Comparison of ENCODE assay signal across 10 cellular contexts in genomic region chr1:27637052-27637451, GRCh38. TPM values are rescaled to one million over a fixed set of nuclear protein-coding genes. Genes with fewer than 3 reads are reported as not detected.
DNase-seq lines count a peak whose midpoint lies in the region; ATAC-seq and TF ChIP-seq lines count a peak whose summit lies in the region.
"Had no signal": no experiment of that assay in that cellular context is flagged by ENCODE, and none has a peak within 500 bp of the region (broad histone marks: within the 10 kb centered on the region; RNA-seq: fewer than 3 reads in every experiment).

No MANE protein-coding gene starts in this region.

- DNase-seq in activated CD8-positive, alpha-beta memory T cell treated with anti-CD3 and anti-CD28 coated beads for 24 hours, result peak; percentile 73
- no peak for DNase-seq in activated CD8-positive, alpha-beta memory T cell treated with anti-CD3 and anti-CD28 coated beads, Interleukin-2, amount 50 U/mL, for 48 hours
- peak; percentile 62 for DNase-seq in activated naive CD8-positive, alpha-beta T cell treated with anti-CD3 and anti-CD28 coated beads for 36 hours
- peak; percentile 30 to 43 (median 38) for DNase-seq in stimulated activated CD4-positive, alpha-beta T cell treated with anti-CD3 and anti-CD28 coated beads, TNF-alpha, amount 100 ng/mL, for 24 hours (ENCODE audit: low read depth in 3 of 3)
- no peak for DNase-seq in thyroid gland
- no peak for DNase-seq in osteocyte (ENCODE audit: extremely low spot score, unreplicated experiment)
- DNase-seq: MM.1S, NCI-H82 had no signal

- no peaks in the 10 kb centered on the region for H3K36me3 Mint-ChIP-seq in activated naive CD8-positive, alpha-beta T cell treated with anti-CD3 and anti-CD28 coated beads for 36 hours
- no peaks in the 10 kb centered on the region for H3K36me3 Mint-ChIP-seq in osteocyte (ENCODE audit: unreplicated experiment)

- no peak overlapping the region for H3K4me3 Mint-ChIP-seq in activated naive CD8-positive, alpha-beta T cell treated with anti-CD3 and anti-CD28 coated beads for 36 hours
- no peak overlapping the region for H3K4me3 Mint-ChIP-seq in osteocyte (ENCODE audit: unreplicated experiment)

- H3K9me3 Mint-ChIP-seq in activated naive CD8-positive, alpha-beta T cell treated with anti-CD3 and anti-CD28 coated beads for 36 hours, result no peaks in the 10 kb centered on the region
- no peaks in the 10 kb centered on the region for H3K9me3 Mint-ChIP-seq in osteocyte (ENCODE audit: unreplicated experiment)

- H3K4me1 Mint-ChIP-seq in activated naive CD8-positive, alpha-beta T cell treated with anti-CD3 and anti-CD28 coated beads for 36 hours, result peaks cover 41% of the 10 kb centered on the region
- H3K4me1 Mint-ChIP-seq in osteocyte (ENCODE audit: unreplicated experiment), result peaks cover 8% of the 10 kb centered on the region

- ATAC-seq in HG03196 (IDR thresholded peaks at IDR 0.05; ENCODE audit: unreplicated experiment), result peak; percentile 36
- ATAC-seq in GM19324 (IDR thresholded peaks at IDR 0.05; ENCODE audit: low FRiP score, unreplicated experiment), result no peak

- H3K27ac ChIP-seq in thyroid gland, result no peak overlapping the region

- TF ChIP-seq POLR2A in thyroid gland (IDR thresholded peaks at IDR 0.05), result no peak

- H3K4me1 ChIP-seq in thyroid gland, result peaks cover 24 to 30% of the 10 kb centered on the region in 2 donors

- no peaks in the 10 kb centered on the region for H3K36me3 ChIP-seq in thyroid gland

- H3K27ac Mint-ChIP-seq in activated naive CD8-positive, alpha-beta T cell treated with anti-CD3 and anti-CD28 coated beads for 36 hours, result no peak overlapping the region
- no peak overlapping the region for H3K27ac Mint-ChIP-seq in osteocyte (ENCODE audit: unreplicated experiment)

- TF ChIP-seq CTCF in thyroid gland (IDR thresholded peaks at IDR 0.05) (no peak), osteocyte (IDR thresholded peaks at IDR 0.05) (no peak)

- H3K27me3 Mint-ChIP-seq in activated naive CD8-positive, alpha-beta T cell treated with anti-CD3 and anti-CD28 coated beads for 36 hours, result no peaks in the 10 kb centered on the region
- no peaks in the 10 kb centered on the region for H3K27me3 Mint-ChIP-seq in osteocyte (ENCODE audit: unreplicated experiment)

- intact Hi-C loops in thyroid gland (cut with DNase I), result no loop called here

- 75 to 77% methylated on average over 4 of the region's 4 CpGs for WGBS in thyroid gland, 2 donors

- no peak overlapping the region for H3K4me3 ChIP-seq in thyroid gland (replicated peaks in 1 of 3)

- H3K27me3 ChIP-seq in thyroid gland, result peaks cover 6% of the 10 kb centered on the region

- no peaks in the 10 kb centered on the region for H3K9me3 ChIP-seq in thyroid gland

RNA-seq across cellular contexts. Expression of gene FGR, which starts 2.1 kb away (rescaled TPM):
- under 1 TPM; 0.30 to 0.35 TPM for total RNA-seq in activated naive CD8-positive, alpha-beta T cell treated with anti-CD3 and anti-CD28 coated beads for 36 hours
- 1 to 10 TPM; 4.6 to 7.1 (median 6.4) TPM for total RNA-seq in thyroid gland
- not detected in 2 replicates for total RNA-seq in osteocyte

RNA-seq across cellular contexts. Expression of gene AHDC1, which starts 33.1 kb away (rescaled TPM):
- total RNA-seq in activated naive CD8-positive, alpha-beta T cell treated with anti-CD3 and anti-CD28 coated beads for 36 hours, result 10 to 100 TPM; 10.0 to 12.0 TPM
- total RNA-seq in thyroid gland (10 to 100 TPM; 25.5 to 91.4 (median 47.8) TPM), osteocyte (118 and 124 TPM in 2 replicates)

RNA-seq across cellular contexts. Expression of gene IFI6, which starts 34.9 kb away (rescaled TPM):
- 10 to 100 TPM; 57.7 to 64.5 TPM for total RNA-seq in activated naive CD8-positive, alpha-beta T cell treated with anti-CD3 and anti-CD28 coated beads for 36 hours
- total RNA-seq in thyroid gland, result 100 to 1,000 TPM; 120 to 174 (median 150) TPM
- 49.5 and 54.1 TPM in 2 replicates for total RNA-seq in osteocyte

Comparison
In these comparisons a context has a peak if more than half of its experiments do, and no peak if none do; other contexts are left out.
1. DNase-seq: peak in activated CD8-positive, alpha-beta memory T cell treated with anti-CD3 and anti-CD28 coated beads for 24 hours (single experiment), activated naive CD8-positive, alpha-beta T cell treated with anti-CD3 and anti-CD28 coated beads for 36 hours (single experiment) and stimulated activated CD4-positive, alpha-beta T cell treated with anti-CD3 and anti-CD28 coated beads, TNF-alpha, amount 100 ng/mL, for 24 hours (3 of 3); none in activated CD8-positive, alpha-beta memory T cell treated with anti-CD3 and anti-CD28 coated beads, Interleukin-2, amount 50 U/mL, for 48 hours (single experiment), thyroid gland (0 of 2) and osteocyte (single experiment).